ENCODE assay signal across 1 cellular context in the genomic region with DNA sequence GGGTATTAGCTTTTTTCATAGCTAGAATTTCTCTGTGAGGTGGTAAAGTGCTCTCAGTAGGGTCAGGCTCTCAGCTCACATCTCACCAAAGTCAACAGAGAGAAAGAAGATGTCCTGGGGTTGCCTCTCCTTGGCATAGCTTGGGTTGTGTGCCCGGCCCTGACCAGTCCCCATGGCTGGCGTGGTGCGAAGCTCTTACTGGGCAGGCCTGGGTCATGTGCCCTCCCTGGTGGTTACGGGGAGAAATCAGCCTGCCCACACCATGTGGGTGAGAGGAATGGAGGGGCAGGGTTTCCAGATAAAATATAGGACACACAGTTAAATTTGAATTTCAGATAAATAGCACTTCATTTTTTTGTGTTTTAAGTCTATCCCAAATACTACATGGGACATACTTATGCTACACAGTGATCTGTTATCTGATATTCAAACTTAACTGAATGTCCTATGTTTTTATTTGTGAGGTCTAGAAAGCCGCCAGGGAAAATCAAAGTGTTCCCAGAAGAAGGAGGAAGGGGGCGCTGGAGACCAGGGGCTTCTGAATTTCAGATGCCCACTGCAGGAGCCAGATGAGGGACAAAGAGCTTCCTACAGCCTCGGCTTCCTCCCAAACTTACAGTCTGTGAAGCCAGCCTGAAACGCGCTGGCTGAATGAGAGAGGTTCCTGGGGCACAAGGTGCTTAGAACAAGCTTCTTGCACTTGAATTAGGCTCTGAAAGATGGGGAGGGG.
A peak's percentile ranks its signal among the peaks of the same experiment; 100 is the strongest.
TF ChIP-seq lines count a peak whose summit lies in the region.

No MANE protein-coding gene starts in this region.

TF ChIP-seq in HepG2, 621 proteins besides CTCF, POLR2A, EP300 and RAD21 (continues in another document):
- TF ChIP-seq, protein P1, sequence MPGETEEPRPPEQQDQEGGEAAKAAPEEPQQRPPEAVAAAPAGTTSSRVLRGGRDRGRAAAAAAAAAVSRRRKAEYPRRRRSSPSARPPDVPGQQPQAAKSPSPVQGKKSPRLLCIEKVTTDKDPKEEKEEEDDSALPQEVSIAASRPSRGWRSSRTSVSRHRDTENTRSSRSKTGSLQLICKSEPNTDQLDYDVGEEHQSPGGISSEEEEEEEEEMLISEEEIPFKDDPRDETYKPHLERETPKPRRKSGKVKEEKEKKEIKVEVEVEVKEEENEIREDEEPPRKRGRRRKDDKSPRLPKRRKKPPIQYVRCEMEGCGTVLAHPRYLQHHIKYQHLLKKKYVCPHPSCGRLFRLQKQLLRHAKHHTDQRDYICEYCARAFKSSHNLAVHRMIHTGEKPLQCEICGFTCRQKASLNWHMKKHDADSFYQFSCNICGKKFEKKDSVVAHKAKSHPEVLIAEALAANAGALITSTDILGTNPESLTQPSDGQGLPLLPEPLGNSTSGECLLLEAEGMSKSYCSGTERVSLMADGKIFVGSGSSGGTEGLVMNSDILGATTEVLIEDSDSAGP (CRISPR knock-in tag; IDR thresholded peaks at IDR 0.05; ENCODE audit: borderline replicate concordance): 0 out of 2 replicates have a peak, but pooled peaks have one; percentile 4
- TF ChIP-seq NONO (IDR thresholded peaks at IDR 0.05) (no peak), NONO (CRISPR knock-in tag; conservative IDR thresholded peaks at IDR 0.05) (no peak), POGZ (CRISPR knock-in tag; IDR thresholded peaks at IDR 0.05) (no peak), RBM22 (optimal IDR thresholded peaks at IDR 0.05; ENCODE audit: low read length) (peak; percentile 82), AGO2 (optimal IDR thresholded peaks at IDR 0.05; ENCODE audit: low read depth, low read length) (peak; percentile 41), FOXM1 (CRISPR knock-in tag; IDR thresholded peaks at IDR 0.05) (no peak), SIX1 (CRISPR knock-in tag; IDR thresholded peaks at IDR 0.05; ENCODE audit: borderline replicate concordance) (no peak), MED8 (CRISPR knock-in tag; IDR thresholded peaks at IDR 0.05; ENCODE audit: insufficient replicate concordance) (no peak), HHEX (CRISPR knock-in tag; IDR thresholded peaks at IDR 0.05) (no peak), ZNF292 (CRISPR knock-in tag; IDR thresholded peaks at IDR 0.05; ENCODE audit: borderline replicate concordance, low read depth) (no peak), HDAC6 (IDR thresholded peaks at IDR 0.05; ENCODE audit: low read depth, low read length) (no peak), PHF8 (CRISPR knock-in tag; IDR thresholded peaks at IDR 0.05) (0 out of 2 replicates have a peak, but pooled peaks have one; percentile 4), ZNF788 (CRISPR knock-in tag; IDR thresholded peaks at IDR 0.05; ENCODE audit: borderline replicate concordance) (no peak), ZNF460 (CRISPR knock-in tag; IDR thresholded peaks at IDR 0.05; ENCODE audit: borderline replicate concordance) (no peak), ZNF34 (CRISPR knock-in tag; IDR thresholded peaks at IDR 0.05; ENCODE audit: borderline replicate concordance) (no peak), ZSCAN29 (CRISPR knock-in tag; conservative IDR thresholded peaks at IDR 0.05) (no peak), PCBP1 (IDR thresholded peaks at IDR 0.05; ENCODE audit: borderline replicate concordance, low read depth, low read length) (no peak), AKAP8 (CRISPR knock-in tag; IDR thresholded peaks at IDR 0.05) (no peak), ZFP37 (CRISPR knock-in tag; IDR thresholded peaks at IDR 0.05; ENCODE audit: borderline replicate concordance) (no peak), ZC3H4 (CRISPR knock-in tag; IDR thresholded peaks at IDR 0.05; ENCODE audit: borderline replicate concordance) (no peak), ZNF746 (CRISPR knock-in tag; IDR thresholded peaks at IDR 0.05) (no peak), SIX4 (CRISPR knock-in tag; IDR thresholded peaks at IDR 0.05) (no peak), ZNF83 (CRISPR knock-in tag; IDR thresholded peaks at IDR 0.05; ENCODE audit: borderline replicate concordance) (no peak), ZNF24 (IDR thresholded peaks at IDR 0.05) (no peak), NFRKB (IDR thresholded peaks at IDR 0.05) (no peak), HNRNPLL (IDR thresholded peaks at IDR 0.05; ENCODE audit: low read depth, low read length, poor library complexity, severe bottlenecking) (no peak)
- TF ChIP-seq, protein P2, sequence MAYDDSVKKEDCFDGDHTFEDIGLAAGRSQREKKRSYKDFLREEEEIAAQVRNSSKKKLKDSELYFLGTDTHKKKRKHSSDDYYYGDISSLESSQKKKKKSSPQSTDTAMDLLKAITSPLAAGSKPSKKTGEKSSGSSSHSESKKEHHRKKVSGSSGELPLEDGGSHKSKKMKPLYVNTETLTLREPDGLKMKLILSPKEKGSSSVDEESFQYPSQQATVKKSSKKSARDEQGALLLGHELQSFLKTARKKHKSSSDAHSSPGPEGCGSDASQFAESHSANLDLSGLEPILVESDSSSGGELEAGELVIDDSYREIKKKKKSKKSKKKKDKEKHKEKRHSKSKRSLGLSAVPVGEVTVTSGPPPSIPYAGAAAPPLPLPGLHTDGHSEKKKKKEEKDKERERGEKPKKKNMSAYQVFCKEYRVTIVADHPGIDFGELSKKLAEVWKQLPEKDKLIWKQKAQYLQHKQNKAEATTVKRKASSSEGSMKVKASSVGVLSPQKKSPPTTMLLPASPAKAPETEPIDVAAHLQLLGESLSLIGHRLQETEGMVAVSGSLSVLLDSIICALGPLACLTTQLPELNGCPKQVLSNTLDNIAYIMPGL (CRISPR knock-in tag; IDR thresholded peaks at IDR 0.05; ENCODE audit: borderline replicate concordance in 1 of 2, low read depth in 1 of 2): no peak
- TF ChIP-seq, protein P3, sequence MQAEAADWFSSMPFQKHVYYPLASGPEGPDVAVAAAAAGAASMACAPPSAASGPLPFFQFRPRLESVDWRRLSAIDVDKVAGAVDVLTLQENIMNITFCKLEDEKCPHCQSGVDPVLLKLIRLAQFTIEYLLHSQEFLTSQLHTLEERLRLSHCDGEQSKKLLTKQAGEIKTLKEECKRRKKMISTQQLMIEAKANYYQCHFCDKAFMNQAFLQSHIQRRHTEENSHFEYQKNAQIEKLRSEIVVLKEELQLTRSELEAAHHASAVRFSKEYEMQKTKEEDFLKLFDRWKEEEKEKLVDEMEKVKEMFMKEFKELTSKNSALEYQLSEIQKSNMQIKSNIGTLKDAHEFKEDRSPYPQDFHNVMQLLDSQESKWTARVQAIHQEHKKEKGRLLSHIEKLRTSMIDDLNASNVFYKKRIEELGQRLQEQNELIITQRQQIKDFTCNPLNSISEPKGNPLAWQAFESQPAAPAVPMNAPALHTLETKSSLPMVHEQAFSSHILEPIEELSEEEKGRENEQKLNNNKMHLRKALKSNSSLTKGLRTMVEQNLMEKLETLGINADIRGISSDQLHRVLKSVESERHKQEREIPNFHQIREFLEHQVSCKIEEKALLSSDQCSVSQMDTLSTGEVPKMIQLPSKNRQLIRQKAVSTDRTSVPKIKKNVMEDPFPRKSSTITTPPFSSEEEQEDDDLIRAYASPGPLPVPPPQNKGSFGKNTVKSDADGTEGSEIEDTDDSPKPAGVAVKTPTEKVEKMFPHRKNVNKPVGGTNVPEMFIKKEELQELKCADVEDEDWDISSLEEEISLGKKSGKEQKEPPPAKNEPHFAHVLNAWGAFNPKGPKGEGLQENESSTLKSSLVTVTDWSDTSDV (CRISPR knock-in tag; IDR thresholded peaks at IDR 0.05): no peak
- TF ChIP-seq, protein P4, sequence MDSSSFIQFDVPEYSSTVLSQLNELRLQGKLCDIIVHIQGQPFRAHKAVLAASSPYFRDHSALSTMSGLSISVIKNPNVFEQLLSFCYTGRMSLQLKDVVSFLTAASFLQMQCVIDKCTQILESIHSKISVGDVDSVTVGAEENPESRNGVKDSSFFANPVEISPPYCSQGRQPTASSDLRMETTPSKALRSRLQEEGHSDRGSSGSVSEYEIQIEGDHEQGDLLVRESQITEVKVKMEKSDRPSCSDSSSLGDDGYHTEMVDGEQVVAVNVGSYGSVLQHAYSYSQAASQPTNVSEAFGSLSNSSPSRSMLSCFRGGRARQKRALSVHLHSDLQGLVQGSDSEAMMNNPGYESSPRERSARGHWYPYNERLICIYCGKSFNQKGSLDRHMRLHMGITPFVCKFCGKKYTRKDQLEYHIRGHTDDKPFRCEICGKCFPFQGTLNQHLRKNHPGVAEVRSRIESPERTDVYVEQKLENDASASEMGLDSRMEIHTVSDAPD (CRISPR knock-in tag; IDR thresholded peaks at IDR 0.05): no peak
- TF ChIP-seq, protein P5, sequence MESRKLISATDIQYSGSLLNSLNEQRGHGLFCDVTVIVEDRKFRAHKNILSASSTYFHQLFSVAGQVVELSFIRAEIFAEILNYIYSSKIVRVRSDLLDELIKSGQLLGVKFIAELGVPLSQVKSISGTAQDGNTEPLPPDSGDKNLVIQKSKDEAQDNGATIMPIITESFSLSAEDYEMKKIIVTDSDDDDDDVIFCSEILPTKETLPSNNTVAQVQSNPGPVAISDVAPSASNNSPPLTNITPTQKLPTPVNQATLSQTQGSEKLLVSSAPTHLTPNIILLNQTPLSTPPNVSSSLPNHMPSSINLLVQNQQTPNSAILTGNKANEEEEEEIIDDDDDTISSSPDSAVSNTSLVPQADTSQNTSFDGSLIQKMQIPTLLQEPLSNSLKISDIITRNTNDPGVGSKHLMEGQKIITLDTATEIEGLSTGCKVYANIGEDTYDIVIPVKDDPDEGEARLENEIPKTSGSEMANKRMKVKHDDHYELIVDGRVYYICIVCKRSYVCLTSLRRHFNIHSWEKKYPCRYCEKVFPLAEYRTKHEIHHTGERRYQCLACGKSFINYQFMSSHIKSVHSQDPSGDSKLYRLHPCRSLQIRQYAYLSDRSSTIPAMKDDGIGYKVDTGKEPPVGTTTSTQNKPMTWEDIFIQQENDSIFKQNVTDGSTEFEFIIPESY (CRISPR knock-in tag; IDR thresholded peaks at IDR 0.05): peak; percentile 78
- TF ChIP-seq, protein P6, sequence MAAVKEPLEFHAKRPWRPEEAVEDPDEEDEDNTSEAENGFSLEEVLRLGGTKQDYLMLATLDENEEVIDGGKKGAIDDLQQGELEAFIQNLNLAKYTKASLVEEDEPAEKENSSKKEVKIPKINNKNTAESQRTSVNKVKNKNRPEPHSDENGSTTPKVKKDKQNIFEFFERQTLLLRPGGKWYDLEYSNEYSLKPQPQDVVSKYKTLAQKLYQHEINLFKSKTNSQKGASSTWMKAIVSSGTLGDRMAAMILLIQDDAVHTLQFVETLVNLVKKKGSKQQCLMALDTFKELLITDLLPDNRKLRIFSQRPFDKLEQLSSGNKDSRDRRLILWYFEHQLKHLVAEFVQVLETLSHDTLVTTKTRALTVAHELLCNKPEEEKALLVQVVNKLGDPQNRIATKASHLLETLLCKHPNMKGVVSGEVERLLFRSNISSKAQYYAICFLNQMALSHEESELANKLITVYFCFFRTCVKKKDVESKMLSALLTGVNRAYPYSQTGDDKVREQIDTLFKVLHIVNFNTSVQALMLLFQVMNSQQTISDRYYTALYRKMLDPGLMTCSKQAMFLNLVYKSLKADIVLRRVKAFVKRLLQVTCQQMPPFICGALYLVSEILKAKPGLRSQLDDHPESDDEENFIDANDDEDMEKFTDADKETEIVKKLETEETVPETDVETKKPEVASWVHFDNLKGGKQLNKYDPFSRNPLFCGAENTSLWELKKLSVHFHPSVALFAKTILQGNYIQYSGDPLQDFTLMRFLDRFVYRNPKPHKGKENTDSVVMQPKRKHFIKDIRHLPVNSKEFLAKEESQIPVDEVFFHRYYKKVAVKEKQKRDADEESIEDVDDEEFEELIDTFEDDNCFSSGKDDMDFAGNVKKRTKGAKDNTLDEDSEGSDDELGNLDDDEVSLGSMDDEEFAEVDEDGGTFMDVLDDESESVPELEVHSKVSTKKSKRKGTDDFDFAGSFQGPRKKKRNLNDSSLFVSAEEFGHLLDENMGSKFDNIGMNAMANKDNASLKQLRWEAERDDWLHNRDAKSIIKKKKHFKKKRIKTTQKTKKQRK (IDR thresholded peaks at IDR 0.05; ENCODE audit: low read length): no peak
- TF ChIP-seq, protein P7, sequence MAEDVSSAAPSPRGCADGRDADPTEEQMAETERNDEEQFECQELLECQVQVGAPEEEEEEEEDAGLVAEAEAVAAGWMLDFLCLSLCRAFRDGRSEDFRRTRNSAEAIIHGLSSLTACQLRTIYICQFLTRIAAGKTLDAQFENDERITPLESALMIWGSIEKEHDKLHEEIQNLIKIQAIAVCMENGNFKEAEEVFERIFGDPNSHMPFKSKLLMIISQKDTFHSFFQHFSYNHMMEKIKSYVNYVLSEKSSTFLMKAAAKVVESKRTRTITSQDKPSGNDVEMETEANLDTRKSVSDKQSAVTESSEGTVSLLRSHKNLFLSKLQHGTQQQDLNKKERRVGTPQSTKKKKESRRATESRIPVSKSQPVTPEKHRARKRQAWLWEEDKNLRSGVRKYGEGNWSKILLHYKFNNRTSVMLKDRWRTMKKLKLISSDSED (CRISPR knock-in tag; IDR thresholded peaks at IDR 0.05): no peak
- TF ChIP-seq, protein P8, sequence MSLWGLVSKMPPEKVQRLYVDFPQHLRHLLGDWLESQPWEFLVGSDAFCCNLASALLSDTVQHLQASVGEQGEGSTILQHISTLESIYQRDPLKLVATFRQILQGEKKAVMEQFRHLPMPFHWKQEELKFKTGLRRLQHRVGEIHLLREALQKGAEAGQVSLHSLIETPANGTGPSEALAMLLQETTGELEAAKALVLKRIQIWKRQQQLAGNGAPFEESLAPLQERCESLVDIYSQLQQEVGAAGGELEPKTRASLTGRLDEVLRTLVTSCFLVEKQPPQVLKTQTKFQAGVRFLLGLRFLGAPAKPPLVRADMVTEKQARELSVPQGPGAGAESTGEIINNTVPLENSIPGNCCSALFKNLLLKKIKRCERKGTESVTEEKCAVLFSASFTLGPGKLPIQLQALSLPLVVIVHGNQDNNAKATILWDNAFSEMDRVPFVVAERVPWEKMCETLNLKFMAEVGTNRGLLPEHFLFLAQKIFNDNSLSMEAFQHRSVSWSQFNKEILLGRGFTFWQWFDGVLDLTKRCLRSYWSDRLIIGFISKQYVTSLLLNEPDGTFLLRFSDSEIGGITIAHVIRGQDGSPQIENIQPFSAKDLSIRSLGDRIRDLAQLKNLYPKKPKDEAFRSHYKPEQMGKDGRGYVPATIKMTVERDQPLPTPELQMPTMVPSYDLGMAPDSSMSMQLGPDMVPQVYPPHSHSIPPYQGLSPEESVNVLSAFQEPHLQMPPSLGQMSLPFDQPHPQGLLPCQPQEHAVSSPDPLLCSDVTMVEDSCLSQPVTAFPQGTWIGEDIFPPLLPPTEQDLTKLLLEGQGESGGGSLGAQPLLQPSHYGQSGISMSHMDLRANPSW (CRISPR knock-in tag; IDR thresholded peaks at IDR 0.05; ENCODE audit: borderline replicate concordance): no peak
- TF ChIP-seq, protein P9, sequence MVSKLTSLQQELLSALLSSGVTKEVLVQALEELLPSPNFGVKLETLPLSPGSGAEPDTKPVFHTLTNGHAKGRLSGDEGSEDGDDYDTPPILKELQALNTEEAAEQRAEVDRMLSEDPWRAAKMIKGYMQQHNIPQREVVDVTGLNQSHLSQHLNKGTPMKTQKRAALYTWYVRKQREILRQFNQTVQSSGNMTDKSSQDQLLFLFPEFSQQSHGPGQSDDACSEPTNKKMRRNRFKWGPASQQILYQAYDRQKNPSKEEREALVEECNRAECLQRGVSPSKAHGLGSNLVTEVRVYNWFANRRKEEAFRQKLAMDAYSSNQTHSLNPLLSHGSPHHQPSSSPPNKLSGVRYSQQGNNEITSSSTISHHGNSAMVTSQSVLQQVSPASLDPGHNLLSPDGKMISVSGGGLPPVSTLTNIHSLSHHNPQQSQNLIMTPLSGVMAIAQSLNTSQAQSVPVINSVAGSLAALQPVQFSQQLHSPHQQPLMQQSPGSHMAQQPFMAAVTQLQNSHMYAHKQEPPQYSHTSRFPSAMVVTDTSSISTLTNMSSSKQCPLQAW (CRISPR knock-in tag; IDR thresholded peaks at IDR 0.05): no peak
